In genomic region chr11:88231894-88232482, GRCh38 we compare ENCODE assay signal across 8 cellular contexts. TPM values are rescaled to one million over a fixed set of nuclear protein-coding genes. Genes with fewer than 3 reads are reported as not detected.
A peak's percentile ranks its signal among the peaks of the same experiment; 100 is the strongest.
DNase-seq lines count a peak whose midpoint lies in the region; ATAC-seq and TF ChIP-seq lines count a peak whose summit lies in the region.

No MANE protein-coding gene starts in this region.

- H3K4me1 Mint-ChIP-seq in glutamatergic neuron (ENCODE audit: low read depth, unreplicated experiment): no peaks in the 10 kb centered on the region
- H3K4me1 Mint-ChIP-seq in stimulated activated memory B cell treated with anti-CD40 and anti-IgM and Interleukin-4, amounts not matched to agents 10 μg/mL and 1 μg/mL and 100 μg/mL, for 72 hours: no peaks in the 10 kb centered on the region

- H4K20me1 ChIP-seq in KMS-11 (ENCODE audit: insufficient read depth): no peaks in the 10 kb centered on the region

- intact Hi-C loops in ovary (cut with DNase I): no loop called here

- H3K27me3 Mint-ChIP-seq in glutamatergic neuron (ENCODE audit: unreplicated experiment): peaks cover 3% of the 10 kb centered on the region
- H3K27me3 Mint-ChIP-seq in stimulated activated memory B cell treated with anti-CD40 and anti-IgM and Interleukin-4, amounts not matched to agents 10 μg/mL and 1 μg/mL and 100 μg/mL, for 72 hours: peaks cover 8% of the 10 kb centered on the region

- no peak for TF ChIP-seq EP300 in ovary (IDR thresholded peaks at IDR 0.05)

- H3K36me3 ChIP-seq in KMS-11 (ENCODE audit: insufficient read depth): no peaks in the 10 kb centered on the region
- H3K36me3 ChIP-seq in ovary: no peaks in the 10 kb centered on the region

- TF ChIP-seq CTCF in 22Rv1 (IDR thresholded peaks at IDR 0.05): peak; percentile 73
- peak; percentile 44; the same call in 1 of the 2 replicates for TF ChIP-seq CTCF in KMS-11 (conservative IDR thresholded peaks at IDR 0.05; ENCODE audit: low read depth, low read length)
- TF ChIP-seq CTCF in glutamatergic neuron (IDR thresholded peaks at IDR 0.05; ENCODE audit: partially characterized antibody, unreplicated experiment): peak; percentile 81
- peak in 1 of 3 donors; percentile 13 for TF ChIP-seq CTCF in ovary (IDR thresholded peaks at IDR 0.05)

- 41 to 54% (median 46%) methylated on average over 5 of the region's 5 CpGs for WGBS in ovary, 3 donors

- H3K4me3 ChIP-seq in KMS-11 (IDR thresholded peaks at IDR 0.05; ENCODE audit: insufficient read depth, low read depth, low read length) (no peak overlapping the region), ovary (no peak overlapping the region)

- DNase-seq in EL (peak; percentile 55), glutamatergic neuron (no peak), ovary (no peak)
- peak; percentile 3 for DNase-seq in activated CD4-positive, alpha-beta T cell treated with anti-CD3 and anti-CD28 coated beads, Interleukin-2, amount 50 U/mL, for 1 hour

- no peak for TF ChIP-seq POLR2A in ovary (IDR thresholded peaks at IDR 0.05)

- H3K27me3 ChIP-seq in KMS-11 (ENCODE audit: insufficient read depth, low read depth) (no peaks in the 10 kb centered on the region), ovary (no peaks in the 10 kb centered on the region)

- H3K9ac ChIP-seq in KMS-11: no peak overlapping the region

- H3K4me3 Mint-ChIP-seq in glutamatergic neuron (ENCODE audit: unreplicated experiment): no peak overlapping the region
- H3K4me3 Mint-ChIP-seq in stimulated activated memory B cell treated with anti-CD40 and anti-IgM and Interleukin-4, amounts not matched to agents 10 μg/mL and 1 μg/mL and 100 μg/mL, for 72 hours: no peak overlapping the region

- peaks cover 3% of the 10 kb centered on the region for H3K9me3 Mint-ChIP-seq in glutamatergic neuron (ENCODE audit: unreplicated experiment)
- H3K9me3 Mint-ChIP-seq in stimulated activated memory B cell treated with anti-CD40 and anti-IgM and Interleukin-4, amounts not matched to agents 10 μg/mL and 1 μg/mL and 100 μg/mL, for 72 hours: peaks cover 22% of the 10 kb centered on the region

- H3K79me2 ChIP-seq in KMS-11 (ENCODE audit: insufficient read depth, low read depth): no peaks in the 10 kb centered on the region

- H3K9me3 ChIP-seq in ovary: no peaks in the 10 kb centered on the region

- peaks cover 7% of the 10 kb centered on the region for H3K36me3 Mint-ChIP-seq in glutamatergic neuron (ENCODE audit: unreplicated experiment)
- H3K36me3 Mint-ChIP-seq in stimulated activated memory B cell treated with anti-CD40 and anti-IgM and Interleukin-4, amounts not matched to agents 10 μg/mL and 1 μg/mL and 100 μg/mL, for 72 hours: peaks cover 22% of the 10 kb centered on the region

- H3K4me2 ChIP-seq in KMS-11: no peak overlapping the region

- H3K27ac ChIP-seq in 22Rv1 (no peak overlapping the region), KMS-11 (no peak overlapping the region), ovary (no peak overlapping the region)

- peak; percentile 91 for ATAC-seq in GM21786 (IDR thresholded peaks at IDR 0.05; ENCODE audit: unreplicated experiment)
- peak; percentile 50 for ATAC-seq in stimulated activated memory B cell treated with anti-CD40 and anti-IgM and Interleukin-4, amounts not matched to agents 10 μg/mL and 1 μg/mL and 100 μg/mL, for 72 hours

- H3K4me1 ChIP-seq in KMS-11 (ENCODE audit: low read depth, poor library complexity, severe bottlenecking): no peaks in the 10 kb centered on the region
- no peaks in the 10 kb centered on the region for H3K4me1 ChIP-seq in ovary (ENCODE audit: insufficient read depth)

- no peak overlapping the region for H3K27ac Mint-ChIP-seq in glutamatergic neuron (ENCODE audit: unreplicated experiment)
- H3K27ac Mint-ChIP-seq in stimulated activated memory B cell treated with anti-CD40 and anti-IgM and Interleukin-4, amounts not matched to agents 10 μg/mL and 1 μg/mL and 100 μg/mL, for 72 hours: no peak overlapping the region

- no peak overlapping the region for H2AFZ ChIP-seq in KMS-11 (ENCODE audit: low read depth)

RNA-seq across cellular contexts. Expression of gene RAB38, which starts 56.7 kb away (rescaled TPM):
- total RNA-seq in glutamatergic neuron (ENCODE audit: unreplicated experiment) (0.76 TPM), ovary (1 to 10 TPM in 6 of 7 donors, under 1 TPM in 1; 0.91 to 4.3 (median 2.4) TPM)
- 1 to 10 TPM; 1.8 to 4.0 TPM for polyA plus RNA-seq in ovary

Comparison
In these comparisons a context has a peak if more than half of its experiments do, and no peak if none do; other contexts are left out.
1. DNase-seq: peak in EL (single experiment) and activated CD4-positive, alpha-beta T cell treated with anti-CD3 and anti-CD28 coated beads, Interleukin-2, amount 50 U/mL, for 1 hour (single experiment); none in glutamatergic neuron (single experiment) and ovary (0 of 5).